Comparison of ENCODE assay signal across 13 cellular contexts in the genomic region with DNA sequence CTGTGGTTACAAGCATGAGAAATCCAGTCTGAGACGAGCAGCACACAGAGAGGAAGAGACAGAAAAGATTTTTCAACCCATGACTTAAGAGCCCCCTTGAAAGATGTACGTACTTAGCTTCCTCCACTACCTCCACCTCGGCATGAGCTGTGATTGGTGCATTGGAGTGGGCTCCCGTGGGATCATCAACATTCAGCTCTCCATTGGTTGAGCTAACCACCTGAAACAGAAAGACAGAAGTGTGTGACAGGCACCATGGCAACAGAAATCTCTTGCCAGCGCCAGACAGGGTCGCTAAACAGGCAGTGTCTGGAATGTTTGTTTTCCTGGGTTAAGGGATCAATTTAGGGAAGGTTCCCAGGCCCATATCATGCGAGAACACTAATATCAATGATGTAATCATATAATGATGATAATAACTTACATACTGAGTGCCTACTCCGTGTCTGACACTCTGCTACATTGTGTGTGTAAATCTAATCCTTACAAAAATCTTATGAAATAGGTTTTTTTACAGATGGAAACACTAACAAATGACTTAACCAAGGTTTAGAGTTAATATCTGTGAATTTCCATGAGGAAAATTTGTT. TPM values are rescaled to one million over a fixed set of nuclear protein-coding genes. Genes with fewer than 3 reads are reported as not detected.
A peak's percentile ranks its signal among the peaks of the same experiment; 100 is the strongest.
DNase-seq lines count a peak whose midpoint lies in the region; ATAC-seq and TF ChIP-seq lines count a peak whose summit lies in the region.
"Had no signal": no experiment of that assay in that cellular context is flagged by ENCODE, and none has a peak within 500 bp of the region (broad histone marks: within the 10 kb centered on the region; RNA-seq: fewer than 3 reads in every experiment).

No MANE protein-coding gene starts in this region.

- no peaks in the 10 kb centered on the region for H3K79me2 ChIP-seq in PC-9 (ENCODE audit: low read depth)

- no peaks in the 10 kb centered on the region for H3K9me3 ChIP-seq in PC-9 (ENCODE audit: insufficient read depth, low read depth)
- H3K9me3 ChIP-seq: HAP-1 had no signal

- H3K27me3 Mint-ChIP-seq in immature natural killer cell (ENCODE audit: low read depth in 3 of 3): peaks cover 0 to 1% (median 0%) of the 10 kb centered on the region in 3 donors

- H3K27me3 ChIP-seq in PC-9 (ENCODE audit: insufficient read depth, low read depth): no peaks in the 10 kb centered on the region

- H3K27ac ChIP-seq in PC-9: no peak overlapping the region

- H3K9me3 Mint-ChIP-seq in immature natural killer cell: no peaks in the 10 kb centered on the region

- no peak overlapping the region for H3K4me3 Mint-ChIP-seq in immature natural killer cell

- no peak overlapping the region for H3K4me3 ChIP-seq in PC-9
- H3K4me3 ChIP-seq: HAP-1 had no signal

- H4K20me1 ChIP-seq in PC-9 (ENCODE audit: insufficient read depth): no peaks in the 10 kb centered on the region

- no peaks in the 10 kb centered on the region for H3F3A ChIP-seq in PC-9 (ENCODE audit: insufficient read depth, low read depth)

- H3K36me3 Mint-ChIP-seq in immature natural killer cell: peaks cover 16 to 41% (median 23%) of the 10 kb centered on the region in 3 donors

- POLR2A ChIA-PET in HEK293T (lab: Yijun Ruan, JAX): no interaction called here
- POLR2A ChIA-PET in PC-9 (lab: Charles Lee; ENCODE audit: unreplicated experiment): no interaction called here

- H3K4me1 ChIP-seq in PC-9 (replicated peaks; ENCODE audit: insufficient read depth): no peaks in the 10 kb centered on the region

- no peaks in the 10 kb centered on the region for H3K9me2 ChIP-seq in PC-9 (ENCODE audit: insufficient read depth)

- H3K4me1 Mint-ChIP-seq in immature natural killer cell: no peaks in the 10 kb centered on the region

- no peak overlapping the region for H3K27ac Mint-ChIP-seq in immature natural killer cell

- TF ChIP-seq CTCF in GM10266 (IDR thresholded peaks at IDR 0.05; ENCODE audit: control insufficient read depth, insufficient read depth, low read depth, missing control alignments) (no peak), PC-9 (conservative IDR thresholded peaks at IDR 0.05) (no peak)

- BruUV-seq in PC-9 (replicated peaks; lab: Mats Ljungman, UMichigan): no TSS peak

- peak; percentile 67 for ATAC-seq in GM21723 (IDR thresholded peaks at IDR 0.05; ENCODE audit: unreplicated experiment)

- DNase-seq in GM10266 (ENCODE audit: extremely low spot score): peak; percentile 73
- peak; percentile 47 for DNase-seq in NCI-H187 treated with DMSO at 0.1 percent for 48 hours (lab: John Stamatoyannopoulos, UW)
- peak; percentile 74 for DNase-seq in islet precursor cell
- DNase-seq in dermis blood vessel endothelial cell: no peak
- no peak for DNase-seq in HEK293T (ENCODE audit: extremely low spot score)
- no peak for DNase-seq in immature natural killer cell
- DNase-seq in PC-9: no peak
- DNase-seq: activated CD4-positive, CD25-positive, alpha-beta regulatory T cell; activated effector memory CD4-positive, alpha-beta T cell treated with Interleukin-2 at 50 U/mL for 16 hours; cortex of kidney; NCI-H2029 treated with DMSO at 0.1 percent for 48 hours had no signal

- H3K4me2 ChIP-seq in PC-9: no peak overlapping the region

- no peak overlapping the region for H2AFZ ChIP-seq in PC-9

- no peaks in the 10 kb centered on the region for H3K36me3 ChIP-seq in PC-9 (ENCODE audit: low read depth)

- CTCF ChIA-PET in HEK293T (lab: Yijun Ruan, JAX) (no interaction called here), PC-9 (lab: Charles Lee) (no interaction called here)

- intact Hi-C loops in PC-9 (cut with micrococcal nuclease; ENCODE audit: unreplicated experiment): no loop called here

TF ChIP-seq in HEK293T, 16 proteins besides CTCF, POLR2A, EP300 and RAD21:
- TF ChIP-seq LEF1 (IDR thresholded peaks at IDR 0.05; ENCODE audit: borderline replicate concordance): no peak
- TF ChIP-seq FOXA1 (IDR thresholded peaks at IDR 0.05): no peak
- no peak for TF ChIP-seq HDGF (IDR thresholded peaks at IDR 0.05; ENCODE audit: borderline replicate concordance)
- TF ChIP-seq L3MBTL2 (conservative IDR thresholded peaks at IDR 0.05): no peak
- no peak for TF ChIP-seq TARDBP (IDR thresholded peaks at IDR 0.05)

RNA-seq across cellular contexts. Expression of gene PPIB, which starts 17.5 kb away (rescaled TPM):
- total RNA-seq in dermis blood vessel endothelial cell: 815 and 1,069 TPM in 2 replicates
- polyA plus RNA-seq in immature natural killer cell: 100 to 1,000 TPM; 865 to 973 (median 950) TPM
- 308 and 345 TPM in 2 replicates for total RNA-seq in PC-9 (2021)

RNA-seq across cellular contexts. Expression of gene SNX22, which starts 28.8 kb away (rescaled TPM):
- total RNA-seq in dermis blood vessel endothelial cell: 0.23 and 0.34 TPM in 2 replicates
- polyA plus RNA-seq in immature natural killer cell: 1 to 10 TPM in 2 of 3 donors, under 1 TPM in 1; 0.40 to 1.8 (median 1.3) TPM
- total RNA-seq in PC-9 (2021): 0.33 and 0.40 TPM in 2 replicates

Comparison
In these comparisons a context has a peak if more than half of its experiments do, and no peak if none do; other contexts are left out.
1. DNase-seq: peak in GM10266 (single experiment), NCI-H187 treated with DMSO at 0.1 percent for 48 hours (single experiment) and islet precursor cell (single experiment); none in dermis blood vessel endothelial cell (single experiment), HEK293T (single experiment), immature natural killer cell (0 of 3) and PC-9 (0 of 2).